19 cellular contexts compared by ENCODE assay signal in genomic region chr1:21868482-21868881, GRCh38. TPM values are rescaled to one million over a fixed set of nuclear protein-coding genes. Genes with fewer than 3 reads are reported as not detected.
DNase-seq lines count a peak whose midpoint lies in the region; ATAC-seq and TF ChIP-seq lines count a peak whose summit lies in the region.
"Had no signal": no experiment of that assay in that cellular context is flagged by ENCODE, and none has a peak within 500 bp of the region (broad histone marks: within the 10 kb centered on the region; RNA-seq: fewer than 3 reads in every experiment).

No MANE protein-coding gene starts in this region.

- H3K27ac ChIP-seq in endodermal cell (ENCODE audit: low read depth, low read length) (no peak overlapping the region), gastroesophageal sphincter (peak overlapping the region in 3 of 4 donors; percentile 80 to 91 (median 81)), sigmoid colon (peak overlapping the region; percentile 78 to 88 (median 82)), tibial nerve (peak overlapping the region in 3 of 4 donors; percentile 54 to 90 (median 84))

- no peak for ATAC-seq in gastroesophageal sphincter
- ATAC-seq: GM23338 had no signal

- no peak for TF ChIP-seq POLR2A in gastroesophageal sphincter (IDR thresholded peaks at IDR 0.05)
- TF ChIP-seq POLR2A in sigmoid colon (IDR thresholded peaks at IDR 0.05), result no peak
- TF ChIP-seq POLR2A in tibial nerve (IDR thresholded peaks at IDR 0.05), result no peak

- TF ChIP-seq CTCF in endodermal cell (conservative IDR thresholded peaks at IDR 0.05) (no peak), gastroesophageal sphincter (IDR thresholded peaks at IDR 0.05) (no peak), sigmoid colon (IDR thresholded peaks at IDR 0.05) (no peak), tibial nerve (IDR thresholded peaks at IDR 0.05) (no peak)

- no peaks in the 10 kb centered on the region for H3K9me3 Mint-ChIP-seq in endodermal cell
- H3K9me3 Mint-ChIP-seq: CD4-positive, alpha-beta T cell; GM23338 had no signal

- H3K4me3 Mint-ChIP-seq in endodermal cell, result no peak overlapping the region
- H3K4me3 Mint-ChIP-seq: B cell; CD4-positive, alpha-beta T cell; GM23338 had no signal

- H3K36me3 ChIP-seq in endodermal cell (ENCODE audit: control insufficient read depth, insufficient read depth, low read length) (peaks cover 70% of the 10 kb centered on the region), gastroesophageal sphincter (peaks cover 0 to 97% of the 10 kb centered on the region in 2 donors), sigmoid colon (peaks cover 21 to 87% (median 63%) of the 10 kb centered on the region in 4 donors), tibial nerve (peaks cover 3 to 92% (median 7%) of the 10 kb centered on the region in 3 donors)

- H3K9me3 ChIP-seq in endodermal cell (ENCODE audit: control insufficient read depth, low read length) (peaks cover under 1% of the 10 kb centered on the region), gastroesophageal sphincter (no peaks in the 10 kb centered on the region), sigmoid colon (no peaks in the 10 kb centered on the region), tibial nerve (no peaks in the 10 kb centered on the region)

- H3K9ac ChIP-seq in endodermal cell (ENCODE audit: extremely low read depth, low read length, poor library complexity, severe bottlenecking), result no peak overlapping the region

- H3K27ac Mint-ChIP-seq in endodermal cell, result peak overlapping the region; percentile 55
- H3K27ac Mint-ChIP-seq: B cell; CD4-positive, alpha-beta T cell; GM23338 had no signal

- TF ChIP-seq EP300 in gastroesophageal sphincter (IDR thresholded peaks at IDR 0.05), result no peak
- no peak for TF ChIP-seq EP300 in sigmoid colon (IDR thresholded peaks at IDR 0.05)
- TF ChIP-seq EP300 in tibial nerve (IDR thresholded peaks at IDR 0.05), result no peak

- no peaks in the 10 kb centered on the region for H3K27me3 Mint-ChIP-seq in endodermal cell (ENCODE audit: insufficient read depth)
- H3K27me3 Mint-ChIP-seq: B cell; CD4-positive, alpha-beta T cell had no signal

- peaks cover 3% of the 10 kb centered on the region for H3K4me1 ChIP-seq in endodermal cell (ENCODE audit: control insufficient read depth, insufficient read depth, low read length)
- peaks cover 0 to 67% (median 13%) of the 10 kb centered on the region in 3 donors for H3K4me1 ChIP-seq in gastroesophageal sphincter
- H3K4me1 ChIP-seq in sigmoid colon, result peaks cover 0 to 51% (median 26%) of the 10 kb centered on the region in 4 donors
- peaks cover 0 to 55% (median 16%) of the 10 kb centered on the region in 4 donors for H3K4me1 ChIP-seq in tibial nerve

- H3K4me3 ChIP-seq in endodermal cell (ENCODE audit: low read length), result no peak overlapping the region
- no peak overlapping the region for H3K4me3 ChIP-seq in gastroesophageal sphincter
- H3K4me3 ChIP-seq in sigmoid colon, result no peak overlapping the region
- no peak overlapping the region for H3K4me3 ChIP-seq in tibial nerve
- H3K4me3 ChIP-seq: GM23338 had no signal

- H3K4me1 Mint-ChIP-seq in endodermal cell, result peaks cover 18% of the 10 kb centered on the region

- 92 to 98% methylated on average over 5 to 7 of the region's 7 CpGs for WGBS in endodermal cell (ENCODE audit: insufficient coverage in 1 of 2, insufficient read length in 1 of 2), 2 experiments
- 67% methylated on average over 3 of the region's 7 CpGs; no CpG with 5 or more reads in 1 of the 2 donors for WGBS in gastroesophageal sphincter (ENCODE audit: low coverage in 1 of 2), 2 donors
- WGBS in sigmoid colon, 2 donors, result 90 to 94% methylated on average over 7 of the region's 7 CpGs
- WGBS in tibial nerve, 2 donors, result 62 to 63% methylated on average over 7 of the region's 7 CpGs

- H3K36me3 Mint-ChIP-seq in endodermal cell (ENCODE audit: low read depth), result peaks cover 50% of the 10 kb centered on the region

- no peak for DNase-seq in endodermal cell
- DNase-seq in sigmoid colon, result no peak
- DNase-seq in tibial nerve (ENCODE audit: low spot score in 2 of 2), result no peak
- DNase-seq in NK-92 (lab: John Stamatoyannopoulos, UW; ENCODE audit: unreplicated experiment), result no peak
- DNase-seq in NCI-H446 (lab: John Stamatoyannopoulos, UW), result no peak
- DNase-seq in NCI-H2227 treated with DMSO at 0.1 percent for 48 hours (lab: John Stamatoyannopoulos, UW), result no peak
- DNase-seq in NCI-H526 (lab: John Stamatoyannopoulos, UW), result no peak
- DNase-seq: ACHN; C1 segment of cervical spinal cord; Calu3; CD4-positive, alpha-beta T cell; DMS 273 treated with DMSO at 0.1 percent for 48 hours; H7 had no signal

- no peaks in the 10 kb centered on the region for H3K27me3 ChIP-seq in endodermal cell (ENCODE audit: control insufficient read depth, insufficient read depth, low read length, poor library complexity, severe bottlenecking)
- no peaks in the 10 kb centered on the region for H3K27me3 ChIP-seq in gastroesophageal sphincter
- H3K27me3 ChIP-seq in sigmoid colon, result no peaks in the 10 kb centered on the region
- H3K27me3 ChIP-seq in tibial nerve, result no peaks in the 10 kb centered on the region

- intact Hi-C loops in sigmoid colon (cut with DNase I), result loop anchor here (5.0 to 10.0 kb wide), 2 partner anchors 76 to 94 kb away; no protein-coding TSS in a partner anchor

RNA-seq across cellular contexts. Expression of gene LDLRAD2, which starts 56.4 kb away (rescaled TPM):
- total RNA-seq in endodermal cell (under 1 TPM; 0.58 to 0.88 TPM), gastroesophageal sphincter (under 1 TPM in 1 of 4 donors, not detected in 3; 0.08 TPM), sigmoid colon (1 to 10 TPM in 1 of 4 donors, under 1 TPM in 1, not detected in 2; under 0.01 to 1.4 TPM), tibial nerve (under 1 TPM in 1 of 4 donors, not detected in 3; 0.60 TPM)
- polyA plus RNA-seq in endodermal cell (2013, experiment 1 of 2), result 0.39 TPM
- polyA plus RNA-seq in endodermal cell (2013, experiment 2 of 2), result 0.33 TPM
- 1 to 10 TPM in 1 of 3 donors, under 1 TPM in 2; under 0.01 to 1.1 (median 0.23) TPM for polyA plus RNA-seq in sigmoid colon
- total RNA-seq: A172; Calu3; CD4-positive, alpha-beta T cell; Daoy; HT1080 had no signal
